In the genomic region with DNA sequence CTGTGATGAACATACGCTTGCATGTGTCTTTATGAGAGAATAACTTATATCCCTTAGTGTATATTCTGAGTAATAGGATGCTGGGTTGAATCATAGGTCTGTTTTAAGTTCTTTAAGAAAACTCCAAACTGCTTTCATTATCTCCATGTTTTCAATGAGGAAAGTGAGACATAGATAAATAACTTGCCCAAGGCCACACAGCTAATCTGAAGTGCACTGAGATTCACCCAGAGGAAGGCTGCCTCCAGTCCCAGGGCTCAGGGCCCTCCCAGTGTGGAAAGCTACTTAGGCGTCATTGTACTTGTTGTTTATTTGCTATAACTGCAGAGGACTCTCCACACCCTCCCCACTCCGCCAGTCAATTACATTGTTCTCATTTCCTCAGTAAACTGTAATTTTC, we compare ENCODE assay signal across 14 cellular contexts.
"Had no signal": no experiment of that assay in that cellular context is flagged by ENCODE, and none has a peak within 500 bp of the region (broad histone marks: within the 10 kb centered on the region; RNA-seq: fewer than 3 reads in every experiment).

No MANE protein-coding gene starts in this region.

- H3K4me1 Mint-ChIP-seq: activated naive CD8-positive, alpha-beta T cell treated with anti-CD3 and anti-CD28 coated beads for 36 hours; stimulated activated naive B cell treated with anti-CD40 and anti-IgM and Interleukin-4, amounts not matched to agents 10 μg/mL and 1 μg/mL and 100 μg/mL, for 72 hours had no signal

- DNase-seq: activated CD4-positive, alpha-beta T cell treated with anti-CD3 and anti-CD28 coated beads, Interleukin-2, amount 50 U/mL, for 1 hour; activated CD8-positive, alpha-beta memory T cell treated with anti-CD3 and anti-CD28 coated beads for 24 hours; activated naive CD8-positive, alpha-beta T cell treated with anti-CD3 and anti-CD28 coated beads for 36 hours; anterior cingulate cortex; foreskin melanocyte; head of caudate nucleus; posterior cingulate gyrus; stimulated activated CD4-positive, alpha-beta T cell treated with anti-CD3 and anti-CD28 coated beads, Interleukin-15, amount 100 ng/mL, for 24 hours; stimulated activated CD4-positive, alpha-beta T cell treated with anti-CD3 and anti-CD28 coated beads, Interleukin-4, amount 100 ng/mL, for 1 hour; stimulated activated naive B cell treated with anti-CD40 and anti-IgM and Interleukin-4, amounts not matched to agents 10 μg/mL and 1 μg/mL and 100 μg/mL, for 72 hours; tibial artery had no signal

- H3K9me3 Mint-ChIP-seq: activated naive CD8-positive, alpha-beta T cell treated with anti-CD3 and anti-CD28 coated beads for 36 hours; activated T-helper 1 cell treated with anti-CD3 and anti-CD28 coated beads, Interleukin-12 subunit alpha, Interleukin-12 subunit beta, Interleukin-2, Interleukin-4 antibody, amounts not matched to agents 30 ng/mL and 10 ng/mL and 1 ng/mL, durations not matched to agents 14 hours and 24 hours and 36 hours; stimulated activated naive B cell treated with anti-CD40 and anti-IgM and Interleukin-4, amounts not matched to agents 10 μg/mL and 1 μg/mL and 100 μg/mL, for 72 hours had no signal

- H3K4me3 ChIP-seq: right atrium auricular region, tibial artery had no signal

- H3K36me3 ChIP-seq: right atrium auricular region, tibial artery had no signal

- H3K36me3 Mint-ChIP-seq: activated naive CD8-positive, alpha-beta T cell treated with anti-CD3 and anti-CD28 coated beads for 36 hours; natural killer cell treated with Interleukin-12 subunit alpha and Interleukin-12 subunit beta and Interleukin-15 and Interleukin-18, amount 100 ng/mL, for 72 hours; stimulated activated naive B cell treated with anti-CD40 and anti-IgM and Interleukin-4, amounts not matched to agents 10 μg/mL and 1 μg/mL and 100 μg/mL, for 72 hours had no signal

- H3K27me3 ChIP-seq: right atrium auricular region, tibial artery had no signal

- H3K4me3 Mint-ChIP-seq: activated naive CD8-positive, alpha-beta T cell treated with anti-CD3 and anti-CD28 coated beads for 36 hours; activated T-helper 1 cell treated with anti-CD3 and anti-CD28 coated beads, Interleukin-12 subunit alpha, Interleukin-12 subunit beta, Interleukin-2, Interleukin-4 antibody, amounts not matched to agents 30 ng/mL and 10 ng/mL and 1 ng/mL, durations not matched to agents 14 hours and 24 hours and 36 hours; natural killer cell treated with Interleukin-12 subunit alpha and Interleukin-12 subunit beta and Interleukin-15 and Interleukin-18, amount 100 ng/mL, for 72 hours; stimulated activated naive B cell treated with anti-CD40 and anti-IgM and Interleukin-4, amounts not matched to agents 10 μg/mL and 1 μg/mL and 100 μg/mL, for 72 hours had no signal

- H3K27ac Mint-ChIP-seq: activated naive CD8-positive, alpha-beta T cell treated with anti-CD3 and anti-CD28 coated beads for 36 hours; activated T-helper 1 cell treated with anti-CD3 and anti-CD28 coated beads, Interleukin-12 subunit alpha, Interleukin-12 subunit beta, Interleukin-2, Interleukin-4 antibody, amounts not matched to agents 30 ng/mL and 10 ng/mL and 1 ng/mL, durations not matched to agents 14 hours and 24 hours and 36 hours; natural killer cell treated with Interleukin-12 subunit alpha and Interleukin-12 subunit beta and Interleukin-15 and Interleukin-18, amount 100 ng/mL, for 72 hours; stimulated activated naive B cell treated with anti-CD40 and anti-IgM and Interleukin-4, amounts not matched to agents 10 μg/mL and 1 μg/mL and 100 μg/mL, for 72 hours had no signal
